In the genomic region with DNA sequence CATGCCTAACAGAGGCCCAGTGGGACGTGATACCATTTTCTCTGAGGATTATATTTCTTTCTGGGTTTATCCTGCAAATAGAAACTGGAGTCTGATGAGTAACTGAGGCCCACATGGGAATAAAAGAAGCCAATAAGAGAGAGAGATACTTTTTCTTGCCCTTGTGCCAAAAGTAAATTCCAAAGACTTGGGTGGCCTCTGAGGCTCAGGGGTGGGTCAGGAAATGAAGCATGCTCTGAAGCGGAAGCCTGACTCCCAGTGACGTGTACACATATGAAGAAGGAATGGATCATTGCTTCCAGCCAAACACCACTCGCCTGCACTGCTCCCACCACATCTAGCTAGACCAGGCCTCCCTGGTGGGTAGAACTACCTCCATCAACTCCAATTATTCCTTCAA, we compare ENCODE assay signal across 12 cellular contexts.
A peak's percentile ranks its signal among the peaks of the same experiment; 100 is the strongest.
DNase-seq lines count a peak whose midpoint lies in the region; ATAC-seq and TF ChIP-seq lines count a peak whose summit lies in the region.
"Had no signal": no experiment of that assay in that cellular context is flagged by ENCODE, and none has a peak within 500 bp of the region (broad histone marks: within the 10 kb centered on the region; RNA-seq: fewer than 3 reads in every experiment).

No MANE protein-coding gene starts in this region.

- POLR2A ChIA-PET in SK-N-SH (lab: Yijun Ruan, JAX) = no interaction called here

- CTCF ChIA-PET in SK-N-SH (lab: Yijun Ruan, JAX) = interaction anchor here (0.5 to 3.6 kb wide), 3 partner anchors 12 to 587 kb away, joined by 3 to 28 read pairs (median 3); no protein-coding TSS in a partner anchor

- no peak overlapping the region for H3K4me3 ChIP-seq in SK-N-SH (ENCODE audit: low read depth in 2 of 2, low read length in 1 of 2)
- H3K4me3 ChIP-seq in suprapubic skin = no peak overlapping the region
- H3K4me3 ChIP-seq: skin epidermis had no signal

- peak overlapping the region; percentile 41; the same call in 1 of the 2 replicates for H2AFZ ChIP-seq in SK-N-SH (ENCODE audit: low read depth)

- H3K27ac ChIP-seq in SK-N-SH (ENCODE audit: low read depth in 2 of 2, low read length in 1 of 2) = peak overlapping the region in 1 of 2 experiments; percentile 92; a peak in 2 of 4 replicates
- H3K27ac ChIP-seq in suprapubic skin = no peak overlapping the region

- TF ChIP-seq CTCF in SK-N-SH (IDR thresholded peaks at IDR 0.05) = no peak
- TF ChIP-seq CTCF in suprapubic skin (IDR thresholded peaks at IDR 0.05) = no peak

- H3K4me1 ChIP-seq in SK-N-SH (ENCODE audit: control insufficient read depth in 1 of 2, insufficient read depth in 2 of 2, low read depth in 1 of 2, low read length in 1 of 2) = peaks cover 4 to 49% of the 10 kb centered on the region in 2 experiments; a peak in 3 of 4 replicates
- no peaks in the 10 kb centered on the region for H3K4me1 ChIP-seq in suprapubic skin

- ATAC-seq in HG02763 (IDR thresholded peaks at IDR 0.05; ENCODE audit: unreplicated experiment) = no peak

- no peak for TF ChIP-seq POLR2A in suprapubic skin (IDR thresholded peaks at IDR 0.05)

- DNase-seq in EL = peak; percentile 96
- DNase-seq in SK-N-SH = no peak
- peak; percentile 83 for DNase-seq in fibroblast of the conjunctiva (ENCODE audit: low read depth)
- peak; percentile 88 for DNase-seq in pulmonary artery endothelial cell (ENCODE audit: low read depth, low spot score)
- no peak for DNase-seq in stimulated activated naive CD4-positive, alpha-beta T cell treated with Interleukin-2 at 50 U/mL for 16 hours (lab: John Stamatoyannopoulos, UW)
- DNase-seq in MV-4-11 (lab: John Stamatoyannopoulos, UW) = no peak
- no peak for DNase-seq in suprapubic skin (ENCODE audit: low spot score in 2 of 2)
- DNase-seq: activated T-cell treated with anti-CD3 and anti-CD28 coated beads, Interleukin-2, amount 50 U/mL, for 48 hours; NCI-H1436; stimulated activated CD8-positive, alpha-beta memory T cell treated with anti-CD3 and anti-CD28 coated beads, Interleukin-4, amount 100 ng/mL, for 48 hours had no signal

- H3K9ac ChIP-seq in SK-N-SH = peak overlapping the region; percentile 58

- peaks cover 17% of the 10 kb centered on the region for H3F3A ChIP-seq in SK-N-SH (replicated peaks; ENCODE audit: insufficient read depth)

- TF ChIP-seq EP300 in SK-N-SH (IDR thresholded peaks at IDR 0.05; ENCODE audit: borderline replicate concordance in 1 of 2, low read depth in 1 of 2, low read length in 1 of 2) (peak in 1 of 2 experiments; percentile 89; a peak in 2 of 4 replicates), suprapubic skin (IDR thresholded peaks at IDR 0.05) (no peak)

- H3K4me2 ChIP-seq in SK-N-SH = peak overlapping the region; percentile 25

- H3K79me2 ChIP-seq in SK-N-SH (ENCODE audit: insufficient read depth) = no peaks in the 10 kb centered on the region

- TF ChIP-seq RAD21 in SK-N-SH (IDR thresholded peaks at IDR 0.05; ENCODE audit: low read length) = no peak

- no peaks in the 10 kb centered on the region for H4K20me1 ChIP-seq in SK-N-SH (ENCODE audit: insufficient read depth)

- H3K9me2 ChIP-seq in SK-N-SH = no peaks in the 10 kb centered on the region

- H3K27me3 ChIP-seq in SK-N-SH (ENCODE audit: insufficient read depth) = no peaks in the 10 kb centered on the region
- H3K27me3 ChIP-seq in suprapubic skin = no peaks in the 10 kb centered on the region

- H3K9me3 ChIP-seq in SK-N-SH (no peaks in the 10 kb centered on the region), suprapubic skin (no peaks in the 10 kb centered on the region)

- WGBS in SK-N-SH (ENCODE audit: low lambda C conversion rate) = 11% methylated on average over 4 of the region's 4 CpGs
- 49% methylated on average over 4 of the region's 4 CpGs for WGBS in suprapubic skin

- no peaks in the 10 kb centered on the region for H3K36me3 ChIP-seq in SK-N-SH (replicated peaks in 1 of 2; ENCODE audit: control insufficient read depth in 1 of 2, insufficient read depth in 2 of 2, low read length in 1 of 2)
- H3K36me3 ChIP-seq in suprapubic skin = no peaks in the 10 kb centered on the region

TF ChIP-seq in SK-N-SH, 30 proteins besides CTCF, POLR2A, EP300 and RAD21 (continues in another document):
- peak; percentile 56 for TF ChIP-seq GABPA (IDR thresholded peaks at IDR 0.05; ENCODE audit: low read depth)
- TF ChIP-seq MXI1 (IDR thresholded peaks at IDR 0.05; ENCODE audit: low read depth, low read length) = no peak
- no peak for TF ChIP-seq EZH2phosphoT487 (IDR thresholded peaks at IDR 0.05; ENCODE audit: borderline replicate concordance, low read depth)
- TF ChIP-seq FOXM1 (IDR thresholded peaks at IDR 0.05; ENCODE audit: low read depth) = peak; percentile 48; the same call in 1 of the 2 replicates
- TF ChIP-seq RCOR1 (IDR thresholded peaks at IDR 0.05; ENCODE audit: low read length) = no peak
- TF ChIP-seq PBX3 (IDR thresholded peaks at IDR 0.05) = peak; percentile 66
- TF ChIP-seq NFIC (IDR thresholded peaks at IDR 0.05; ENCODE audit: borderline replicate concordance) = peak; percentile 90
- no peak for TF ChIP-seq SIN3A (IDR thresholded peaks at IDR 0.05; ENCODE audit: borderline replicate concordance, low read depth, low read length)
- TF ChIP-seq TEAD4 (IDR thresholded peaks at IDR 0.05; ENCODE audit: borderline replicate concordance, insufficient read depth) = peak; percentile 80
- TF ChIP-seq SMC3 (IDR thresholded peaks at IDR 0.05; ENCODE audit: low read depth, low read length) = no peak
- TF ChIP-seq MEF2A (IDR thresholded peaks at IDR 0.05; ENCODE audit: borderline replicate concordance, low read depth) = no peak
- TF ChIP-seq MAX (IDR thresholded peaks at IDR 0.05; ENCODE audit: low read depth) = peak; percentile 73; the same call in 1 of the 2 replicates
- TF ChIP-seq JUND (IDR thresholded peaks at IDR 0.05) = peak; percentile 65
- no peak for TF ChIP-seq NRF1 (IDR thresholded peaks at IDR 0.05; ENCODE audit: low read depth, low read length)
- TF ChIP-seq YY1 (IDR thresholded peaks at IDR 0.05; ENCODE audit: low read depth) = peak; percentile 16; the same call in 1 of the 2 replicates
- 0 out of 2 replicates have a peak, but pooled peaks have one; percentile 34 for TF ChIP-seq ZBTB33 (IDR thresholded peaks at IDR 0.05; ENCODE audit: borderline replicate concordance, low read depth)
- TF ChIP-seq USF1 (IDR thresholded peaks at IDR 0.05; ENCODE audit: borderline replicate concordance, low read depth) = no peak
- TF ChIP-seq RXRA (IDR thresholded peaks at IDR 0.05; ENCODE audit: borderline replicate concordance, low read depth) = no peak; the same call in 1 of the 2 replicates
- no peak for TF ChIP-seq IRF3 (IDR thresholded peaks at IDR 0.05; ENCODE audit: low read depth, low read length)
- peak; percentile 37; the same call in 1 of the 2 replicates for TF ChIP-seq ELF1 (IDR thresholded peaks at IDR 0.05)
- TF ChIP-seq FOSL2 (IDR thresholded peaks at IDR 0.05; ENCODE audit: borderline replicate concordance, low read depth) = peak; percentile 51; the same call in 1 of the 2 replicates
- no peak; the same call in 1 of the 2 replicates for TF ChIP-seq POLR2AphosphoS5 (IDR thresholded peaks at IDR 0.05; ENCODE audit: low read depth, low read length)

Comparison
In these comparisons a context has a peak if more than half of its experiments do, and no peak if none do; other contexts are left out.
1. DNase-seq: peak in EL (single experiment), fibroblast of the conjunctiva (single experiment) and pulmonary artery endothelial cell (single experiment); none in SK-N-SH (single experiment), stimulated activated naive CD4-positive, alpha-beta T cell treated with Interleukin-2 at 50 U/mL for 16 hours (single experiment), MV-4-11 (single experiment) and suprapubic skin (0 of 2).